In the genomic region with DNA sequence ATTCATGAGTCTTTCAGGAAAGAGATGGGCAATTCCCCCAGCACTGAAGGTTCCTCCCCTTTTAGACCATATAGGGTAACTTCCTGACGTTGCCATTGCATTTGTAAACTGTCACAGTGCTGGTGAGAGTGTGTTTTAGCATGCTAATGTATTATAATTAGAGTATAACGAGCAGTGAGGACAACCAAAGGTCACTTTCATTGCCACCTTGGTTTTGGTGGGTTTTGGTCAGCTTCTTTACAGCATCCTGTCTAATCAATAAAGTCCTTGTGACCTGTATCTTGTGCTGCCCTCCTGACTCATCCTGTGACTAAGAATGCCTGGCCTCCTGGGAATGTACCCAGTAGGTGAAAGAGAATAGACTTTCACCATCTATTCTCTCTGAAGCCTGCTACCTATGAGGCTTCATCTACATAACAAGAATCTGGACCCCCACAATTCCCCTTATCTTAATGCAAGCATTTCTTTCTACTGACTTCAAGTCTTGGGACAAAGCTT, we compare ENCODE assay signal across 1 cellular context.
TF ChIP-seq lines count a peak whose summit lies in the region.

No MANE protein-coding gene starts in this region.

TF ChIP-seq in WTC11, 78 proteins besides CTCF, POLR2A, EP300 and RAD21 (continued from another document):
- TF ChIP-seq, protein P1, sequence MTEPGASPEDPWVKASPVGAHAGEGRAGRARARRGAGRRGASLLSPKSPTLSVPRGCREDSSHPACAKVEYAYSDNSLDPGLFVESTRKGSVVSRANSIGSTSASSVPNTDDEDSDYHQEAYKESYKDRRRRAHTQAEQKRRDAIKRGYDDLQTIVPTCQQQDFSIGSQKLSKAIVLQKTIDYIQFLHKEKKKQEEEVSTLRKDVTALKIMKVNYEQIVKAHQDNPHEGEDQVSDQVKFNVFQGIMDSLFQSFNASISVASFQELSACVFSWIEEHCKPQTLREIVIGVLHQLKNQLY (CRISPR knock-in tag; IDR thresholded peaks at IDR 0.05): no peak
- TF ChIP-seq RELA (CRISPR knock-in tag; IDR thresholded peaks at IDR 0.05; ENCODE audit: borderline replicate concordance): no peak
- TF ChIP-seq, protein P2, sequence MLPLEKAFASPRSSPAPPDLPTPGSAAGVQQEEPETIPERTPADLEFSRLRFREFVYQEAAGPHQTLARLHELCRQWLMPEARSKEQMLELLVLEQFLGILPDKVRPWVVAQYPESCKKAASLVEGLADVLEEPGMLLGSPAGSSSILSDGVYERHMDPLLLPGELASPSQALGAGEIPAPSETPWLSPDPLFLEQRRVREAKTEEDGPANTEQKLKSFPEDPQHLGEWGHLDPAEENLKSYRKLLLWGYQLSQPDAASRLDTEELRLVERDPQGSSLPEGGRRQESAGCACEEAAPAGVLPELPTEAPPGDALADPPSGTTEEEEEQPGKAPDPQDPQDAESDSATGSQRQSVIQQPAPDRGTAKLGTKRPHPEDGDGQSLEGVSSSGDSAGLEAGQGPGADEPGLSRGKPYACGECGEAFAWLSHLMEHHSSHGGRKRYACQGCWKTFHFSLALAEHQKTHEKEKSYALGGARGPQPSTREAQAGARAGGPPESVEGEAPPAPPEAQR (CRISPR knock-in tag; IDR thresholded peaks at IDR 0.05): no peak
TF ChIP-seq in WTC11: peak in this region for 5.
